ENCODE assay signal across 8 cellular contexts in genomic region chr2:21256006-21256405, GRCh38.
DNase-seq lines count a peak whose midpoint lies in the region; ATAC-seq and TF ChIP-seq lines count a peak whose summit lies in the region.

No MANE protein-coding gene starts in this region.

- intact Hi-C loops in dorsolateral prefrontal cortex (cut with DNase I): loop anchor here (2.0 to 10.0 kb wide), 3 partner anchors 61 to 129 kb away; no protein-coding TSS in a partner anchor

- DNase-seq in COLO829 (ENCODE audit: low spot score) (peak; percentile 17), NCI-H2081 (lab: John Stamatoyannopoulos, UW) (peak; percentile 69 to 85), dorsolateral prefrontal cortex (peak; percentile 24 to 93 (median 77)), nucleus accumbens (lab: John Stamatoyannopoulos, UW) (peak in 51 of 56 donors; percentile 18 to 94 (median 79)), DMS79 treated with DMSO at 0.1 percent for 48 hours (lab: John Stamatoyannopoulos, UW) (no peak), GM19240 (ENCODE audit: insufficient read length, low spot score) (no peak)
- DNase-seq in effector CD4-positive, alpha-beta T cell: no peak

- peak overlapping the region; percentile 73 to 100 (median 98) for H3K27ac ChIP-seq in dorsolateral prefrontal cortex

- peak overlapping the region in 1 of 59 donors; percentile 10 for H3K4me3 ChIP-seq in dorsolateral prefrontal cortex

- TF ChIP-seq CTCF in dorsolateral prefrontal cortex (IDR thresholded peaks at IDR 0.05 in 54 of 56, conservative IDR thresholded peaks at IDR 0.05 in 2 of 56; ENCODE audit: low read depth in 1 of 56, partially characterized antibody in 56 of 56): peak in 4 of 56 donors; percentile 11 to 24 (median 14)

- peak; percentile 90 for ATAC-seq in HG02610 (IDR thresholded peaks at IDR 0.05; ENCODE audit: unreplicated experiment)

- no peaks in the 10 kb centered on the region for H3K27me3 ChIP-seq in dorsolateral prefrontal cortex

Comparison
In these comparisons a context has a peak if more than half of its experiments do, and no peak if none do; other contexts are left out.
1. DNase-seq: peak in COLO829 (single experiment), NCI-H2081 (2 of 2), dorsolateral prefrontal cortex (10 of 10) and nucleus accumbens (51 of 56); none in effector CD4-positive, alpha-beta T cell (single experiment), DMS79 treated with DMSO at 0.1 percent for 48 hours (single experiment) and GM19240 (single experiment).